In genomic region chr6:105675715-105676397, GRCh38 we compare ENCODE assay signal across 11 cellular contexts.
DNase-seq lines count a peak whose midpoint lies in the region; ATAC-seq, FAIRE-seq and TF ChIP-seq lines count a peak whose summit lies in the region.
"Had no signal": no experiment of that assay in that cellular context is flagged by ENCODE, and none has a peak within 500 bp of the region (broad histone marks: within the 10 kb centered on the region; RNA-seq: fewer than 3 reads in every experiment).

No MANE protein-coding gene starts in this region.

- H3K27me3 Mint-ChIP-seq in neural progenitor cell (ENCODE audit: insufficient read depth, low read depth) (no peaks in the 10 kb centered on the region), T-cell (peaks cover 2 to 8% of the 10 kb centered on the region in 2 donors)
- H3K27me3 Mint-ChIP-seq in activated CD4-positive, alpha-beta memory T cell treated with anti-CD3 and anti-CD28 coated beads, Interleukin-2, amount 10 ng/mL, durations not matched to agents 7 days and 5 days, result peaks cover 3% of the 10 kb centered on the region

- H3K9me3 Mint-ChIP-seq in neural progenitor cell (peaks cover 1% of the 10 kb centered on the region), T-cell (peaks cover 2 to 8% (median 7%) of the 10 kb centered on the region in 3 donors)
- H3K9me3 Mint-ChIP-seq in activated CD4-positive, alpha-beta memory T cell treated with anti-CD3 and anti-CD28 coated beads, Interleukin-2, amount 10 ng/mL, durations not matched to agents 7 days and 5 days, result peaks cover 28% of the 10 kb centered on the region

- no peak overlapping the region for H3K9ac ChIP-seq in neural progenitor cell

- no peaks in the 10 kb centered on the region for H3K4me1 Mint-ChIP-seq in neural progenitor cell
- no peaks in the 10 kb centered on the region for H3K4me1 Mint-ChIP-seq in T-cell
- peaks cover 10% of the 10 kb centered on the region for H3K4me1 Mint-ChIP-seq in activated CD4-positive, alpha-beta memory T cell treated with anti-CD3 and anti-CD28 coated beads, Interleukin-2, amount 10 ng/mL, durations not matched to agents 7 days and 5 days

- no peaks in the 10 kb centered on the region for H3K27me3 ChIP-seq in neural progenitor cell

- TF ChIP-seq POLR2A in GM12891 (IDR thresholded peaks at IDR 0.05; ENCODE audit: low read depth, low read length), result no peak

- no peak overlapping the region for H3K4me2 ChIP-seq in neural progenitor cell

- H3K9me3 ChIP-seq in neural progenitor cell (ENCODE audit: low read depth), result no peaks in the 10 kb centered on the region

- no peaks in the 10 kb centered on the region for H3K79me2 ChIP-seq in neural progenitor cell (ENCODE audit: low read depth)

- H3K4me3 Mint-ChIP-seq in neural progenitor cell (no peak overlapping the region), T-cell (no peak overlapping the region)
- no peak overlapping the region for H3K4me3 Mint-ChIP-seq in activated CD4-positive, alpha-beta memory T cell treated with anti-CD3 and anti-CD28 coated beads, Interleukin-2, amount 10 ng/mL, durations not matched to agents 7 days and 5 days
- H3K4me3 Mint-ChIP-seq: endodermal cell; stimulated activated naive CD8-positive, alpha-beta T cell treated with anti-CD3 and anti-CD28 coated beads, Interleukin-15, Interleukin-2, amounts not matched to agents 100 ng/mL and 50 ng/mL, for 24 hours had no signal

- H3K27ac Mint-ChIP-seq in neural progenitor cell (no peak overlapping the region), T-cell (no peak overlapping the region)
- H3K27ac Mint-ChIP-seq in activated CD4-positive, alpha-beta memory T cell treated with anti-CD3 and anti-CD28 coated beads, Interleukin-2, amount 10 ng/mL, durations not matched to agents 7 days and 5 days, result no peak overlapping the region
- H3K27ac Mint-ChIP-seq: endodermal cell; stimulated activated naive CD8-positive, alpha-beta T cell treated with anti-CD3 and anti-CD28 coated beads, Interleukin-15, Interleukin-2, amounts not matched to agents 100 ng/mL and 50 ng/mL, for 24 hours had no signal

- no peak for FAIRE-seq in GM12891 (lab: Jason Lieb, UNC)

- no peaks in the 10 kb centered on the region for H3K36me3 ChIP-seq in neural progenitor cell

- H3K36me3 Mint-ChIP-seq in neural progenitor cell (no peaks in the 10 kb centered on the region), T-cell (no peaks in the 10 kb centered on the region)
- H3K36me3 Mint-ChIP-seq in activated CD4-positive, alpha-beta memory T cell treated with anti-CD3 and anti-CD28 coated beads, Interleukin-2, amount 10 ng/mL, durations not matched to agents 7 days and 5 days (ENCODE audit: low read depth), result peaks cover 25% of the 10 kb centered on the region

- peak overlapping the region; percentile 42 for H3K27ac ChIP-seq in neural progenitor cell

- peaks cover 9% of the 10 kb centered on the region for H3K4me1 ChIP-seq in neural progenitor cell

- no peaks in the 10 kb centered on the region for H4K20me1 ChIP-seq in neural progenitor cell (ENCODE audit: low read depth)

- TF ChIP-seq CTCF in neural progenitor cell (IDR thresholded peaks at IDR 0.05), result no peak

- H3F3A ChIP-seq in neural progenitor cell (ENCODE audit: low read depth), result no peaks in the 10 kb centered on the region

- H3K4me3 ChIP-seq in neural progenitor cell, result no peak overlapping the region

- DNase-seq in GM12891 (ENCODE audit: insufficient read length, low spot score), result peak; percentile 5
- peak; percentile 21 for DNase-seq in NCI-H1417 treated with DMSO at 0.1 percent for 48 hours (lab: John Stamatoyannopoulos, UW)
- peak; percentile 39 for DNase-seq in amniotic stem cell (lab: John Stamatoyannopoulos, UW)
- peak; percentile 8 for DNase-seq in neural progenitor cell (ENCODE audit: low spot score)
- no peak for DNase-seq in T-cell
- no peak for DNase-seq in activated CD4-positive, alpha-beta memory T cell treated with anti-CD3 and anti-CD28 coated beads, Interleukin-2, amount 10 ng/mL, durations not matched to agents 7 days and 5 days
- DNase-seq: activated CD4-positive, CD25-positive, alpha-beta regulatory T cell treated with anti-CD3 and anti-CD28 coated beads, Interleukin-2, amount 50 U/mL, for 72 hours; endodermal cell had no signal

- POLR2A ChIA-PET in T-cell (lab: Charles Lee), result no interaction called here
- POLR2A ChIA-PET in activated CD4-positive, alpha-beta memory T cell treated with anti-CD3 and anti-CD28 coated beads, Interleukin-2, amount 10 ng/mL, durations not matched to agents 7 days and 5 days (lab: Charles Lee), result interaction anchor here (1.1 to 1.3 kb wide), 2 partner anchors 30 kb away, joined by 3 read pairs; no protein-coding TSS in a partner anchor

- ATAC-seq in GM19463 (IDR thresholded peaks at IDR 0.05; ENCODE audit: unreplicated experiment) (no peak), T-cell (replicated peaks in 1 of 4) (no peak), GM21786 (IDR thresholded peaks at IDR 0.05; ENCODE audit: unreplicated experiment) (no peak)

- CTCF ChIA-PET in T-cell (lab: Charles Lee), result no interaction called here
- CTCF ChIA-PET in activated CD4-positive, alpha-beta memory T cell treated with anti-CD3 and anti-CD28 coated beads, Interleukin-2, amount 10 ng/mL, durations not matched to agents 7 days and 5 days (lab: Charles Lee), result interaction anchor here (1.2 kb wide), 1 partner anchor 363 kb away, joined by 5 read pairs; no protein-coding TSS in a partner anchor

- H2AFZ ChIP-seq in neural progenitor cell (replicated peaks), result peak overlapping the region; percentile 87

TF ChIP-seq in GM12891, 5 proteins besides CTCF, POLR2A, EP300 and RAD21:
- no peak for TF ChIP-seq SPI1 (IDR thresholded peaks at IDR 0.05; ENCODE audit: low read depth, low read length)
- TF ChIP-seq POU2F2 (IDR thresholded peaks at IDR 0.05; ENCODE audit: low read depth, low read length), result no peak
- TF ChIP-seq POLR2AphosphoS5 (IDR thresholded peaks at IDR 0.05; ENCODE audit: low read depth, low read length), result no peak
- no peak for TF ChIP-seq TAF1 (IDR thresholded peaks at IDR 0.05; ENCODE audit: low read depth, low read length)
- no peak for TF ChIP-seq PAX5 (IDR thresholded peaks at IDR 0.05; ENCODE audit: insufficient read depth, low read length, severe bottlenecking)

Comparison
In these comparisons a context has a peak if more than half of its experiments do, and no peak if none do; other contexts are left out.
1. DNase-seq: peak in GM12891 (single experiment), NCI-H1417 treated with DMSO at 0.1 percent for 48 hours (single experiment), amniotic stem cell (single experiment) and neural progenitor cell (single experiment); none in T-cell (0 of 34) and activated CD4-positive, alpha-beta memory T cell treated with anti-CD3 and anti-CD28 coated beads, Interleukin-2, amount 10 ng/mL, durations not matched to agents 7 days and 5 days (single experiment).